ENCODE assay signal across 1 cellular context in genomic region chr2:207470700-207471070, GRCh38.
TF ChIP-seq lines count a peak whose summit lies in the region.

No MANE protein-coding gene starts in this region.

TF ChIP-seq in IMR-90, 13 proteins besides CTCF, POLR2A, EP300 and RAD21 (continued from another document):
- TF ChIP-seq ELK1 (IDR thresholded peaks at IDR 0.05; ENCODE audit: borderline replicate concordance, low read depth, low read length) (no peak), MAFK (IDR thresholded peaks at IDR 0.05; ENCODE audit: low read depth, low read length) (no peak)
